Comparison of ENCODE assay signal across 7 cellular contexts in the genomic region with DNA sequence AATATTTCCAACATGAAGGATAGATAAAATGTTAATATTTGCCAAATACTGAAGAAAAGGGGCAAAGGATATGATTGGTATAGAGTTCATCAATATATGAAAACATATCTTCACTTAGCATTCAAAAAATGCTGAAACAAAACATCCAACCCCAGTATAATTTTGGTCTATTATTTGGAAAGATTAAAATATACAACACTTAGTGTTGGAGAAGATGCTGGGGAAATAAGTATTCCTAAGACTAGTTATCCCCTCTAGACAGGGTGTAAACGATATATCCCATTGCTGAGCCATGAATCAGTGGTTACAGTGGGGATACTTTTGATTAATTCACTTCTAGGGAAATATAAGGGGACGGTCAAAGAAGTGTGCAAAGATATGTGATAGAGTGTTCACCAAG.
"Had no signal": no experiment of that assay in that cellular context is flagged by ENCODE, and none has a peak within 500 bp of the region (broad histone marks: within the 10 kb centered on the region; RNA-seq: fewer than 3 reads in every experiment).

No MANE protein-coding gene starts in this region.

- H3K4me2 ChIP-seq: GM23338, KMS-11 had no signal

- H3K27ac ChIP-seq: HL-60, KMS-11 had no signal

- H2AFZ ChIP-seq: GM23338 had no signal

- DNase-seq: H9, HCEC 1CT, HFFc6, KBM-7 had no signal

- H3K4me3 ChIP-seq: GM23338 had no signal
